In genomic region chr7:135257790-135258189, GRCh38 we compare ENCODE assay signal across 1 cellular context.
TF ChIP-seq lines count a peak whose summit lies in the region.

No MANE protein-coding gene starts in this region.

TF ChIP-seq in HepG2, 621 proteins besides CTCF, POLR2A, EP300 and RAD21 (continued from another document):
- no peak for TF ChIP-seq IKZF4 (CRISPR knock-in tag; IDR thresholded peaks at IDR 0.05; ENCODE audit: borderline replicate concordance, low read depth, not compliant biosample characterization)
- TF ChIP-seq ZNF792 (CRISPR knock-in tag; IDR thresholded peaks at IDR 0.05), result 0 out of 2 replicates have a peak, but pooled peaks have one; percentile 67
- no peak for TF ChIP-seq ZBTB40 (IDR thresholded peaks at IDR 0.05)
- no peak for TF ChIP-seq ZBTB40 (CRISPR knock-in tag; IDR thresholded peaks at IDR 0.05)
- TF ChIP-seq SP1 (IDR thresholded peaks at IDR 0.05), result no peak
- no peak for TF ChIP-seq SP1 (CRISPR knock-in tag; IDR thresholded peaks at IDR 0.05)
- peak; percentile 89 for TF ChIP-seq RCOR2 (CRISPR knock-in tag; IDR thresholded peaks at IDR 0.05)
- TF ChIP-seq ZKSCAN8 (CRISPR knock-in tag; IDR thresholded peaks at IDR 0.05; ENCODE audit: borderline replicate concordance), result 0 out of 2 replicates have a peak, but pooled peaks have one; percentile 46
- peak; percentile 53; the same call in 1 of the 2 replicates for TF ChIP-seq NCOR1 (IDR thresholded peaks at IDR 0.05; ENCODE audit: borderline replicate concordance, low read length)
- TF ChIP-seq ZNF772 (CRISPR knock-in tag; IDR thresholded peaks at IDR 0.05), result no peak
- TF ChIP-seq ZMAT5 (CRISPR knock-in tag; IDR thresholded peaks at IDR 0.05; ENCODE audit: borderline replicate concordance, low read depth), result no peak
- TF ChIP-seq HMGA1 (CRISPR knock-in tag; conservative IDR thresholded peaks at IDR 0.05), result no peak
TF ChIP-seq in HepG2: peak in this region for 60.
